In the genomic region with DNA sequence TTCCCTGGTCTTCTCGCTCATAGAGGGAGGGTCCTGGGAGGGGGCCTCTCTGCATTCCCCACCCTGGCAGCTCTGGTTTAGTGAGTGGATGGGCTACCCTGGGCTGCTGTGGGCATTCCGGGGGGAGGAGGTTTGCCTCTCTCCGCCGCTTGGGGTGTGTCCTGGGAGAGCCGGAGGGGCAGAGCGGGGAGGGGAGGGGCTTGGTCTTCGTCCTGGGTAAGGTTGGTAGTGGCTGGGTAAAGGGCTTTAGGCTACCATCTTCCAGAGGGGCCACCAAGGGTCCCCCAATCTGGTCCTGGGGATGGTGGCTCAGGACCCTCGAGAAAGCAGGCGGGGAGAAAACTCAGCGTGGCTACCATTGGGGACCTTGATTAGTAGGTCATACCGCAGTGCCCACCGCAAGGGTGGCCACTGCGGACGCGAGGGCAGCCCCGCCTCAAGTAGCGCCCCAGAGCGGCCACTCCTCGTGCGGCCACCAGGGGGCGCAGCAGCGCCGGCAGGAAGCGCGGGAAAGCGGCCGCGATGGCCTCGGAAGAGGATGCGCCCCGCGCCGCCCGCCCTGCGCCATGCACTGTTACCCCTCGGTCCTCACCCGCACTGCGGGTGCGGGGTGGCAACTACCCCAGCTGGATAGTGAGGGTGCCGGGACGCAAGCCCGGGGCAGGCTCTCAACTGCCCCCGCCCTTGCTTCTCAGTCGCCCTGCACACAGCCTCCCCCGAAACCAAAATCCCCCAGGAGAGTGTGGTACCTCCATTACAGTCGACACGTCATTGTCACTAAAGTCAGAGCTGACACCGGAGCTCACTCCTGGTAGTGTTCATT, we compare ENCODE assay signal across 8 cellular contexts. TPM values are rescaled to one million over a fixed set of nuclear protein-coding genes. Genes with fewer than 3 reads are reported as not detected.
DNase-seq lines count a peak whose midpoint lies in the region; ATAC-seq and TF ChIP-seq lines count a peak whose summit lies in the region.

No MANE protein-coding gene starts in this region.

- intact Hi-C loops in natural killer cell (cut with micrococcal nuclease) = loop anchor here (1.0 to 10.0 kb wide), 3 partner anchors 78 to 930 kb away; no protein-coding TSS in a partner anchor

- DNase-seq in Ammon's horn (ENCODE audit: low spot score) (peak; percentile 36), NCI-H774 (lab: John Stamatoyannopoulos, UW) (peak; percentile 13), natural killer cell (peak; percentile 65)
- peak; percentile 73 for DNase-seq in activated CD8-positive, alpha-beta memory T cell treated with anti-CD3 and anti-CD28 coated beads, Interleukin-2, amount 10 ng/mL, durations not matched to agents 7 days and 5 days
- peak; percentile 80 for DNase-seq in stimulated activated naive CD8-positive, alpha-beta T cell treated with anti-CD3 and anti-CD28 coated beads, Interleukin-15, Interleukin-2, amounts not matched to agents 100 U/mL and 50 U/mL, for 24 hours

- no peaks in the 10 kb centered on the region for H3K36me3 Mint-ChIP-seq in activated CD8-positive, alpha-beta memory T cell treated with anti-CD3 and anti-CD28 coated beads, Interleukin-2, amount 10 ng/mL, durations not matched to agents 7 days and 5 days
- no peaks in the 10 kb centered on the region for H3K36me3 Mint-ChIP-seq in natural killer cell

- peaks cover 33% of the 10 kb centered on the region for H3K27me3 Mint-ChIP-seq in activated CD8-positive, alpha-beta memory T cell treated with anti-CD3 and anti-CD28 coated beads, Interleukin-2, amount 10 ng/mL, durations not matched to agents 7 days and 5 days
- H3K27me3 Mint-ChIP-seq in natural killer cell (ENCODE audit: low read depth in 2 of 2) = peaks cover 0 to 15% of the 10 kb centered on the region in 2 donors

- no peaks in the 10 kb centered on the region for H3K9me3 Mint-ChIP-seq in activated CD8-positive, alpha-beta memory T cell treated with anti-CD3 and anti-CD28 coated beads, Interleukin-2, amount 10 ng/mL, durations not matched to agents 7 days and 5 days (ENCODE audit: low read depth)
- no peaks in the 10 kb centered on the region for H3K9me3 Mint-ChIP-seq in natural killer cell

- CTCF ChIA-PET in activated CD8-positive, alpha-beta memory T cell treated with anti-CD3 and anti-CD28 coated beads, Interleukin-2, amount 10 ng/mL, durations not matched to agents 7 days and 5 days (lab: Charles Lee) = interaction anchor here (0.5 to 6.7 kb wide), 38 partner anchors 11 to 583 kb away, joined by 3 to 87 read pairs (median 3); partner anchors contain the start of genes H6PD and TMEM201

- peaks cover 10% of the 10 kb centered on the region for H3K4me1 Mint-ChIP-seq in activated CD8-positive, alpha-beta memory T cell treated with anti-CD3 and anti-CD28 coated beads, Interleukin-2, amount 10 ng/mL, durations not matched to agents 7 days and 5 days
- H3K4me1 Mint-ChIP-seq in natural killer cell = peaks cover 0 to 7% of the 10 kb centered on the region in 2 donors

- H3K4me3 Mint-ChIP-seq in activated CD8-positive, alpha-beta memory T cell treated with anti-CD3 and anti-CD28 coated beads, Interleukin-2, amount 10 ng/mL, durations not matched to agents 7 days and 5 days = peak overlapping the region; percentile 61
- H3K4me3 Mint-ChIP-seq in natural killer cell = peak overlapping the region; percentile 25

- peak; percentile 99 for TF ChIP-seq CTCF in natural killer cell (IDR thresholded peaks at IDR 0.05)

- peak overlapping the region; percentile 49 for H3K27ac Mint-ChIP-seq in activated CD8-positive, alpha-beta memory T cell treated with anti-CD3 and anti-CD28 coated beads, Interleukin-2, amount 10 ng/mL, durations not matched to agents 7 days and 5 days
- H3K27ac Mint-ChIP-seq in natural killer cell = no peak overlapping the region

- ATAC-seq in GM21381 (IDR thresholded peaks at IDR 0.05; ENCODE audit: unreplicated experiment) = peak; percentile 62
- ATAC-seq in activated CD8-positive, alpha-beta memory T cell treated with anti-CD3 and anti-CD28 coated beads, Interleukin-2, amount 10 ng/mL, durations not matched to agents 7 days and 5 days = peak; percentile 86
- peak; percentile 60 for ATAC-seq in esophagus mucosa
- peak; percentile 76 to 85 (median 78) for ATAC-seq in natural killer cell
- peak; percentile 76 for ATAC-seq in stimulated activated naive CD8-positive, alpha-beta T cell treated with anti-CD3 and anti-CD28 coated beads, Interleukin-15, Interleukin-2, amounts not matched to agents 100 U/mL and 50 U/mL, for 24 hours
- ATAC-seq in HG02571 (IDR thresholded peaks at IDR 0.05; ENCODE audit: unreplicated experiment) = no peak

RNA-seq across cellular contexts. Expression of gene SLC25A33, which starts 44.1 kb away (rescaled TPM):
- 1 to 10 TPM; 4.5 to 7.7 TPM for total RNA-seq in activated CD8-positive, alpha-beta memory T cell treated with anti-CD3 and anti-CD28 coated beads, Interleukin-2, amount 10 ng/mL, durations not matched to agents 7 days and 5 days
- total RNA-seq in esophagus mucosa (3.6 TPM), natural killer cell (1 to 10 TPM; 7.0 to 9.0 (median 7.6) TPM)

Comparison
In these comparisons a context has a peak if more than half of its experiments do, and no peak if none do; other contexts are left out.
1. DNase-seq: peak in every context shown above with its lines; median percentile 80 in stimulated activated naive CD8-positive, alpha-beta T cell treated with anti-CD3 and anti-CD28 coated beads, Interleukin-15, Interleukin-2, amounts not matched to agents 100 U/mL and 50 U/mL, for 24 hours; 73 in activated CD8-positive, alpha-beta memory T cell treated with anti-CD3 and anti-CD28 coated beads, Interleukin-2, amount 10 ng/mL, durations not matched to agents 7 days and 5 days; 65 in natural killer cell; 36 in Ammon's horn; 13 in NCI-H774.